In the genomic region with DNA sequence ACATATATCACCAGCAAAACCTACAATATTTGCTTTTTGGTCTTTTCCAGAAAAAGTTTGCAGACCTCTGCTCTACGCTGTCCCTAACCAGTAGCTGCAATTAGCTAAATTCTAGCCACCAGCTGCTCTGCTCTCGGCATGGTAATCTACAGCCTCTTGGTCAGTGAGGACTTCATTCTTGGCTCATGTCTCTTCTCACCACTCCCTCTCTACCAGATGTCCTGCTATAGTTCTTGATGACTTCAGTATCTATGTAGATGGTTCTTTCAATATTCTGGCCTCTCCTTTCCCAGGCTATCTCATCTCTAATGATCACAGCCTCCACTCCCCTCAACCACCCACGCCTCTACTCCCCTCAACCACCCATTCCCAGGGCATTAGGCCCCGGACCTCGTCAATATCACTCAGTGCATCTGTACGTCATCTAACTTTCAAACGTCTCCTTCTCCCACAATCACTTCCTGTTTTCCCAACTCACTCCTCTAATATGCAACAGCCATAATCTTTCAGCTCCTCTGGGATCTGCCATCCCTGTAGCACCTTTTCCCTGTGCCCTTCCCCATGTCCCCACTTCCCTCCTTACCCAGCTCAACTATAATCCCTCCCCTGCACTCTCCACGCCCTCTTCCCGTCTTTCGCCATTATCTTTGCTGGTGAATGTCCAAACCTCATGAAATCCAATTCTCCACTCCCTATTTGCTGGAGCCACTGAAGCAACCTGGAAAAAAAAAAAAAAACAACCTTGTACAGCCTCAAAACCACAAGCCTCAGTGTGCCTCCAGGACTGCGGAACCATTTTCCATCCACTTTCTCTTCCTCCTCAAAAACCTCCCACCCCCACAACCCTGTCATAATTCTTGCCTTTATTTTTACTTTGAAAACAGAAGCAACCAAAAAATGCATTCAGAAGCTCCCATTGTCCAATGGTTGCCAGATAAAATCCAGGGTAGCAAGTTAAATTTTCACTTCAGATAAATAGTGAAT, we compare ENCODE assay signal across 1 cellular context.
TF ChIP-seq lines count a peak whose summit lies in the region.

No MANE protein-coding gene starts in this region.

TF ChIP-seq in K562, 482 proteins besides CTCF, POLR2A, EP300 and RAD21 (continued from another document):
- TF ChIP-seq SMAD4 (CRISPR knock-in tag; conservative IDR thresholded peaks at IDR 0.05) (peak; percentile 62; the same call in 1 of the 2 replicates), CREM (IDR thresholded peaks at IDR 0.05; ENCODE audit: low read depth) (peak; percentile 85), ZC3H4 (CRISPR knock-in tag; IDR thresholded peaks at IDR 0.05; ENCODE audit: borderline replicate concordance) (no peak), ZNF699 (CRISPR knock-in tag; IDR thresholded peaks at IDR 0.05; ENCODE audit: insufficient replicate concordance) (no peak), CXXC5 (CRISPR knock-in tag; IDR thresholded peaks at IDR 0.05) (peak; percentile 23; the same call in 1 of the 2 replicates), ESRRA (IDR thresholded peaks at IDR 0.05; ENCODE audit: borderline replicate concordance, low read depth) (no peak), ZNF444 (CRISPR knock-in tag; IDR thresholded peaks at IDR 0.05) (no peak), NR2C2 (CRISPR knock-in tag; IDR thresholded peaks at IDR 0.05) (no peak), NR2C2 (tag; IDR thresholded peaks at IDR 0.05) (no peak), ZEB2 (IDR thresholded peaks at IDR 0.05) (no peak), HNRNPL (IDR thresholded peaks at IDR 0.05; ENCODE audit: low read depth, low read length) (no peak), NFXL1 (CRISPR knock-in tag; IDR thresholded peaks at IDR 0.05) (no peak), ARNT (IDR thresholded peaks at IDR 0.05) (no peak), MIER1 (IDR thresholded peaks at IDR 0.05; ENCODE audit: low read depth) (no peak), BCOR (IDR thresholded peaks at IDR 0.05) (no peak), PYGO2 (tag; IDR thresholded peaks at IDR 0.05) (no peak)
- TF ChIP-seq, protein P1, sequence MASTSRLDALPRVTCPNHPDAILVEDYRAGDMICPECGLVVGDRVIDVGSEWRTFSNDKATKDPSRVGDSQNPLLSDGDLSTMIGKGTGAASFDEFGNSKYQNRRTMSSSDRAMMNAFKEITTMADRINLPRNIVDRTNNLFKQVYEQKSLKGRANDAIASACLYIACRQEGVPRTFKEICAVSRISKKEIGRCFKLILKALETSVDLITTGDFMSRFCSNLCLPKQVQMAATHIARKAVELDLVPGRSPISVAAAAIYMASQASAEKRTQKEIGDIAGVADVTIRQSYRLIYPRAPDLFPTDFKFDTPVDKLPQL (IDR thresholded peaks at IDR 0.05; ENCODE audit: extremely low read depth, insufficient read length) = no peak
- TF ChIP-seq, protein P2, sequence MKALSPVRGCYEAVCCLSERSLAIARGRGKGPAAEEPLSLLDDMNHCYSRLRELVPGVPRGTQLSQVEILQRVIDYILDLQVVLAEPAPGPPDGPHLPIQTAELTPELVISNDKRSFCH (CRISPR knock-in tag; IDR thresholded peaks at IDR 0.05) = no peak
- TF ChIP-seq, protein P2 (tag; IDR thresholded peaks at IDR 0.05) = peak; percentile 71
- TF ChIP-seq, protein P3, sequence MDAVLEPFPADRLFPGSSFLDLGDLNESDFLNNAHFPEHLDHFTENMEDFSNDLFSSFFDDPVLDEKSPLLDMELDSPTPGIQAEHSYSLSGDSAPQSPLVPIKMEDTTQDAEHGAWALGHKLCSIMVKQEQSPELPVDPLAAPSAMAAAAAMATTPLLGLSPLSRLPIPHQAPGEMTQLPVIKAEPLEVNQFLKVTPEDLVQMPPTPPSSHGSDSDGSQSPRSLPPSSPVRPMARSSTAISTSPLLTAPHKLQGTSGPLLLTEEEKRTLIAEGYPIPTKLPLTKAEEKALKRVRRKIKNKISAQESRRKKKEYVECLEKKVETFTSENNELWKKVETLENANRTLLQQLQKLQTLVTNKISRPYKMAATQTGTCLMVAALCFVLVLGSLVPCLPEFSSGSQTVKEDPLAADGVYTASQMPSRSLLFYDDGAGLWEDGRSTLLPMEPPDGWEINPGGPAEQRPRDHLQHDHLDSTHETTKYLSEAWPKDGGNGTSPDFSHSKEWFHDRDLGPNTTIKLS (IDR thresholded peaks at IDR 0.05; ENCODE audit: borderline replicate concordance, low read depth) = no peak
TF ChIP-seq in K562: peak in this region for 48.
